In the genomic region with DNA sequence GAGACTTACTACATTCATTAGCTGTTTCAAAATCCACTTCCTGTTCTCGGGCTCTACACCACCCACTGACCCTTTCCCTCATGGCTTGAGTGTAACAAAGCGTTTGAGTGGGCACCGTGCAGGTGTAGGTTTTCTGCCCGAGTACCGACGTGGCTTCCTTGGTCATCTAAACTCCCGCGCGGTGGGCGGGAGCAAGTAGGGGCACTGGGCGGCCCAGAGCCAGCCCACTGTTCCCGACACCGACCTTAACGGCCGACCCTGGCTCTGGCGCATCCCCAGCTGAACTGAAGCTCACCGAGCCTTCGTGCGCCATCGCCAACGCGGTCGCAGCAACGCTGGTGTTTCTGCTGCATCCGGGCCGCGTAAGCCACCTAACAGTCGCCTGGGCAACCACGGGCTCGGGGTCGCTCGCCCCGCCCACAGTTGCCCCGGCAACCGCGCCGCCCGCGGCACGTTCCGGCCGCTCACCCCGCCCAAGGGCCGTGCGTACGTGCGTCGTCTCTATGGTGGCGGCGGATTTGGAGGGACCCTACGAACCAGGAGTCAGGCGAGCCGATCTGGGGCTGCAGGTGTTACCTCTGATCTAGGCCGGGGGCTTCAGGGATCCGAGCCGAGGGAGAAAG, we compare ENCODE assay signal across 8 cellular contexts. TPM values are rescaled to one million over a fixed set of nuclear protein-coding genes. Genes with fewer than 3 reads are reported as not detected.
DNase-seq lines count a peak whose midpoint lies in the region; ATAC-seq and FAIRE-seq lines count a peak whose summit lies in the region.

TSS of gene C2orf81 (minus strand) at position 372 of the 623 bp plus-strand sequence. CDS start at position 313, 59 bp downstream.
A gene with protein sequence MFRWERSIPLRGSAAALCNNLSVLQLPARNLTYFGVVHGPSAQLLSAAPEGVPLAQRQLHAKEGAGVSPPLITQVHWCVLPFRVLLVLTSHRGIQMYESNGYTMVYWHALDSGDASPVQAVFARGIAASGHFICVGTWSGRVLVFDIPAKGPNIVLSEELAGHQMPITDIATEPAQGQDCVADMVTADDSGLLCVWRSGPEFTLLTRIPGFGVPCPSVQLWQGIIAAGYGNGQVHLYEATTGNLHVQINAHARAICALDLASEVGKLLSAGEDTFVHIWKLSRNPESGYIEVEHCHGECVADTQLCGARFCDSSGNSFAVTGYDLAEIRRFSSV (plus strand): TSS at position 483 of the 623 bp plus-strand sequence. CDS start 424 bp downstream, outside the sequence.

- H3K36me3 ChIP-seq in endocrine pancreas (ENCODE audit: control insufficient read depth, insufficient read depth, low read length), result no peaks in the 10 kb centered on the region

- H3K9me3 Mint-ChIP-seq in activated CD8-positive, alpha-beta memory T cell treated with anti-CD3 and anti-CD28 coated beads, Interleukin-2, amount 10 ng/mL, durations not matched to agents 7 days and 5 days (ENCODE audit: low read depth), result no peaks in the 10 kb centered on the region

- ATAC-seq in GM21381 (IDR thresholded peaks at IDR 0.05; ENCODE audit: unreplicated experiment), result peak; percentile 90
- ATAC-seq in activated CD8-positive, alpha-beta memory T cell treated with anti-CD3 and anti-CD28 coated beads, Interleukin-2, amount 10 ng/mL, durations not matched to agents 7 days and 5 days, result peak; percentile 87

- peak within 1 kb of the TSS; percentile 79 for H3K9ac ChIP-seq in endocrine pancreas (ENCODE audit: control insufficient read depth, insufficient read depth, low read length)

- peaks cover 10% of the 10 kb centered on the region for H3K36me3 Mint-ChIP-seq in activated CD8-positive, alpha-beta memory T cell treated with anti-CD3 and anti-CD28 coated beads, Interleukin-2, amount 10 ng/mL, durations not matched to agents 7 days and 5 days

- peaks cover 26% of the 10 kb centered on the region for H3K4me1 Mint-ChIP-seq in activated CD8-positive, alpha-beta memory T cell treated with anti-CD3 and anti-CD28 coated beads, Interleukin-2, amount 10 ng/mL, durations not matched to agents 7 days and 5 days

- H3K4me3 Mint-ChIP-seq in activated CD8-positive, alpha-beta memory T cell treated with anti-CD3 and anti-CD28 coated beads, Interleukin-2, amount 10 ng/mL, durations not matched to agents 7 days and 5 days, result peak within 1 kb of the TSS; percentile 94

- CTCF ChIA-PET in activated CD8-positive, alpha-beta memory T cell treated with anti-CD3 and anti-CD28 coated beads, Interleukin-2, amount 10 ng/mL, durations not matched to agents 7 days and 5 days (lab: Charles Lee), result interaction anchor here (0.7 to 2.3 kb wide), 16 partner anchors 8 to 242 kb away, joined by 3 to 9 read pairs (median 3); partner anchors contain the start of genes CCDC142, INO80B, MOGS and MRPL53

- H3K9me3 ChIP-seq in endocrine pancreas (ENCODE audit: control insufficient read depth, low read length), result no peaks in the 10 kb centered on the region

- DNase-seq in COR-L47 (lab: John Stamatoyannopoulos, UW) (peak; percentile 95), HTR-8/SVneo (ENCODE audit: insufficient read length, low spot score) (peak; percentile 96), NOMO-1 (lab: John Stamatoyannopoulos, UW; ENCODE audit: unreplicated experiment in 2 of 2) (peak; percentile 89 to 95), midbrain (lab: John Stamatoyannopoulos, UW) (peak; percentile 70)
- peak; percentile 96 for DNase-seq in activated CD8-positive, alpha-beta memory T cell treated with anti-CD3 and anti-CD28 coated beads, Interleukin-2, amount 10 ng/mL, durations not matched to agents 7 days and 5 days
- peak; percentile 89 to 91 for DNase-seq in stimulated activated CD8-positive, alpha-beta memory T cell treated with anti-CD3 and anti-CD28 coated beads, Interleukin-2, amount 100 ng/mL, for 1 hour (ENCODE audit: low read depth in 2 of 2)

- peak within 1 kb of the TSS; percentile 98 for H3K27ac Mint-ChIP-seq in activated CD8-positive, alpha-beta memory T cell treated with anti-CD3 and anti-CD28 coated beads, Interleukin-2, amount 10 ng/mL, durations not matched to agents 7 days and 5 days

- H3K27me3 ChIP-seq in endocrine pancreas (ENCODE audit: control insufficient read depth, insufficient read depth, low read length), result no peaks in the 10 kb centered on the region

- peaks cover 5% of the 10 kb centered on the region for H3K27me3 Mint-ChIP-seq in activated CD8-positive, alpha-beta memory T cell treated with anti-CD3 and anti-CD28 coated beads, Interleukin-2, amount 10 ng/mL, durations not matched to agents 7 days and 5 days

- no peaks in the 10 kb centered on the region for H3K4me1 ChIP-seq in endocrine pancreas (ENCODE audit: control insufficient read depth, insufficient read depth, low read length)

- H3K4me3 ChIP-seq in endocrine pancreas (ENCODE audit: control insufficient read depth, insufficient read depth, low read length), result peak within 1 kb of the TSS; percentile 67

- peak; percentile 99 for FAIRE-seq in HTR-8/SVneo (lab: Jason Lieb, UNC)

RNA-seq across cellular contexts. Expression of gene C2orf81, which starts in this region (rescaled TPM):
- total RNA-seq in activated CD8-positive, alpha-beta memory T cell treated with anti-CD3 and anti-CD28 coated beads, Interleukin-2, amount 10 ng/mL, durations not matched to agents 7 days and 5 days, result 1 to 10 TPM in 1 of 2 experiments, under 1 TPM in 1; 0.93 to 1.8 TPM

RNA-seq across cellular contexts. Expression of the second gene that starts in this region (rescaled TPM):
- 10 to 100 TPM; 82.7 to 84.0 TPM for total RNA-seq in activated CD8-positive, alpha-beta memory T cell treated with anti-CD3 and anti-CD28 coated beads, Interleukin-2, amount 10 ng/mL, durations not matched to agents 7 days and 5 days

Comparison
In these comparisons a context has a peak if more than half of its experiments do, and no peak if none do; other contexts are left out.
1. Peak in every context shown above with its lines: DNase-seq, ATAC-seq and H3K4me3 ChIP-seq.